Comparison of ENCODE assay signal across 17 cellular contexts in genomic region chr17:36087487-36087886, GRCh38. TPM values are rescaled to one million over a fixed set of nuclear protein-coding genes. Genes with fewer than 3 reads are reported as not detected.
DNase-seq lines count a peak whose midpoint lies in the region; ATAC-seq, FAIRE-seq and TF ChIP-seq lines count a peak whose summit lies in the region.
"Not testable (repeated sequence)": the region's sequence is repeated elsewhere in the genome, so short reads cannot be mapped to it uniquely, and the experiment has no call there.
"Had no signal": no experiment of that assay in that cellular context is flagged by ENCODE, and none has a peak within 500 bp of the region (broad histone marks: within the 10 kb centered on the region; RNA-seq: fewer than 3 reads in every experiment).

No MANE protein-coding gene starts in this region.

- TF ChIP-seq CTCF in MM.1S (IDR thresholded peaks at IDR 0.05; ENCODE audit: low read length); natural killer cell (IDR thresholded peaks at IDR 0.05): not testable (repeated sequence)

- FAIRE-seq in GM12892 (lab: Jason Lieb, UNC) = not testable (repeated sequence)

- H3F3A ChIP-seq in MM.1S (ENCODE audit: insufficient read depth, low read length) = peaks cover 61% of the 10 kb centered on the region

- not testable (repeated sequence) for H3K9me2 ChIP-seq in MM.1S (replicated peaks; ENCODE audit: insufficient read depth, low read length)

- not testable (repeated sequence) for H3K79me2 ChIP-seq in MM.1S (ENCODE audit: low read length)

- peak overlapping the region; percentile 96 to 99 for H3K27ac Mint-ChIP-seq in effector memory CD8-positive, alpha-beta T cell
- peak overlapping the region; percentile 100 for H3K27ac Mint-ChIP-seq in natural killer cell
- H3K27ac Mint-ChIP-seq in stimulated activated naive CD8-positive, alpha-beta T cell treated with anti-CD3 and anti-CD28 coated beads, Interleukin-15, Interleukin-2, amounts not matched to agents 100 ng/mL and 50 ng/mL, for 24 hours = not testable (repeated sequence)

- peak overlapping the region; percentile 50 for H3K4me3 Mint-ChIP-seq in activated T-cell treated with anti-CD3 and anti-CD28 coated beads, Interleukin-2, amount 50 U/mL, for 4 hours
- H3K4me3 Mint-ChIP-seq in effector memory CD8-positive, alpha-beta T cell = peak overlapping the region in 1 of 2 donors; percentile 65
- H3K4me3 Mint-ChIP-seq in natural killer cell = peak overlapping the region; percentile 59
- peak overlapping the region; percentile 5 for H3K4me3 Mint-ChIP-seq in stimulated activated naive CD8-positive, alpha-beta T cell treated with anti-CD3 and anti-CD28 coated beads, Interleukin-15, Interleukin-2, amounts not matched to agents 100 ng/mL and 50 ng/mL, for 24 hours

- not testable (repeated sequence) for H3K36me3 Mint-ChIP-seq in activated T-cell treated with anti-CD3 and anti-CD28 coated beads, Interleukin-2, amount 50 U/mL, for 4 hours (ENCODE audit: insufficient read depth); natural killer cell; stimulated activated naive CD8-positive, alpha-beta T cell treated with anti-CD3 and anti-CD28 coated beads, Interleukin-15, Interleukin-2, amounts not matched to agents 100 ng/mL and 50 ng/mL, for 24 hours (ENCODE audit: low read depth)
- peaks cover 18% of the 10 kb centered on the region for H3K36me3 Mint-ChIP-seq in effector memory CD8-positive, alpha-beta T cell (ENCODE audit: insufficient read depth)

- H3K4me3 ChIP-seq in MM.1S (ENCODE audit: low read length) = not testable (repeated sequence)

- not testable (repeated sequence) for DNase-seq in GM12892 (ENCODE audit: insufficient read length); MM.1S; activated T-cell treated with anti-CD3 and anti-CD28 coated beads, Interleukin-2, amount 50 U/mL, for 4 hours; effector memory CD8-positive, alpha-beta T cell; left lobe of liver (ENCODE audit: low spot score); natural killer cell

- in situ Hi-C loops in GM18951 (cut with MboI; ENCODE audit: low sequenced_read_pairs, unreplicated experiment) = not testable (repeated sequence)

- H2AFZ ChIP-seq in MM.1S (ENCODE audit: low read length) = not testable (repeated sequence)

- not testable (repeated sequence) for H3K36me3 ChIP-seq in MM.1S (replicated peaks; ENCODE audit: insufficient read depth, low read length)

- H3K4me1 Mint-ChIP-seq in activated T-cell treated with anti-CD3 and anti-CD28 coated beads, Interleukin-2, amount 50 U/mL, for 4 hours (ENCODE audit: low read depth) = peaks cover 58% of the 10 kb centered on the region
- H3K4me1 Mint-ChIP-seq in effector memory CD8-positive, alpha-beta T cell (ENCODE audit: low read depth in 2 of 2) = peaks cover 60 to 83% of the 10 kb centered on the region in 2 donors
- peaks cover 91 to 95% of the 10 kb centered on the region in 2 donors for H3K4me1 Mint-ChIP-seq in natural killer cell
- peaks cover 83% of the 10 kb centered on the region for H3K4me1 Mint-ChIP-seq in stimulated activated naive CD8-positive, alpha-beta T cell treated with anti-CD3 and anti-CD28 coated beads, Interleukin-15, Interleukin-2, amounts not matched to agents 100 ng/mL and 50 ng/mL, for 24 hours (ENCODE audit: low read depth)

- H3K4me2 ChIP-seq in MM.1S (ENCODE audit: low read depth, low read length) = not testable (repeated sequence)

- intact Hi-C loops in natural killer cell (cut with micrococcal nuclease) = loop anchor here (5.0 to 10.0 kb wide), 2 partner anchors 195 to 843 kb away; partner anchors contain the start of gene SLFN5

- peaks cover 63% of the 10 kb centered on the region for H3K4me1 ChIP-seq in MM.1S (ENCODE audit: low read length)

- H4K20me1 ChIP-seq in MM.1S (ENCODE audit: insufficient read depth, low read length) = not testable (repeated sequence)

- not testable (repeated sequence) for ATAC-seq in activated T-cell treated with anti-CD3 and anti-CD28 coated beads, Interleukin-2, amount 50 U/mL, for 4 hours; effector memory CD8-positive, alpha-beta T cell (replicated peaks); natural killer cell
- ATAC-seq in left lobe of liver = peak; percentile 69

- H3K27me3 ChIP-seq in MM.1S (replicated peaks; ENCODE audit: insufficient read depth, low read length) = not testable (repeated sequence)

- TF ChIP-seq POLR2A in GM12892 (IDR thresholded peaks at IDR 0.05; ENCODE audit: low read depth, low read length) (peak; percentile 63; the same call in 1 of the 2 replicates), GM18951 (IDR thresholded peaks at IDR 0.05; ENCODE audit: extremely low read depth, insufficient read depth, insufficient read length) (peak; percentile 34)

- H3K9me3 ChIP-seq in MM.1S (replicated peaks; ENCODE audit: insufficient read depth, low read length) = not testable (repeated sequence)

- not testable (repeated sequence) for H3K9me3 Mint-ChIP-seq in activated T-cell treated with anti-CD3 and anti-CD28 coated beads, Interleukin-2, amount 50 U/mL, for 4 hours; effector memory CD8-positive, alpha-beta T cell; natural killer cell; stimulated activated naive CD8-positive, alpha-beta T cell treated with anti-CD3 and anti-CD28 coated beads, Interleukin-15, Interleukin-2, amounts not matched to agents 100 ng/mL and 50 ng/mL, for 24 hours

- not testable (repeated sequence) for H3K27me3 Mint-ChIP-seq in activated T-cell treated with anti-CD3 and anti-CD28 coated beads, Interleukin-2, amount 50 U/mL, for 4 hours (ENCODE audit: low read depth); effector memory CD8-positive, alpha-beta T cell; natural killer cell (ENCODE audit: low read depth in 2 of 2); stimulated activated naive CD8-positive, alpha-beta T cell treated with anti-CD3 and anti-CD28 coated beads, Interleukin-15, Interleukin-2, amounts not matched to agents 100 ng/mL and 50 ng/mL, for 24 hours

- H3K27ac ChIP-seq in MM.1S (ENCODE audit: low read length) = peak overlapping the region; percentile 99; the same call in 1 of the 2 replicates

- not testable (repeated sequence) for H3K9ac ChIP-seq in MM.1S (ENCODE audit: low read length)

RNA-seq across cellular contexts. Expression of gene CCL3, which starts 2.5 kb away (rescaled TPM):
- 413 TPM for polyA plus RNA-seq in GM12892 (2012; ENCODE audit: missing spikeins)
- 1,000 to 10,000 TPM in 2 of 3 donors, 100 to 1,000 TPM in 1; 341 to 1,810 (median 1,594) TPM for total RNA-seq in activated T-cell treated with anti-CD3 and anti-CD28 coated beads, Interleukin-2, amount 50 U/mL, for 4 hours
- total RNA-seq in left lobe of liver = 2.0 TPM
- 100 to 1,000 TPM; 381 to 547 (median 450) TPM for total RNA-seq in natural killer cell
- total RNA-seq: A172; A673; Caco-2; CD4-positive, CD25-positive, alpha-beta regulatory T cell; GM23338; H4; H9 had no signal
- polyA plus RNA-seq: BJ, GM23338 had no signal

RNA-seq across cellular contexts. Expression of gene CCL4, which starts 16.1 kb away (rescaled TPM):
- 118 TPM for polyA plus RNA-seq in GM12892 (2012; ENCODE audit: missing spikeins)
- total RNA-seq in activated T-cell treated with anti-CD3 and anti-CD28 coated beads, Interleukin-2, amount 50 U/mL, for 4 hours = 1,000 to 10,000 TPM in 2 of 3 donors, 100 to 1,000 TPM in 1; 361 to 2,286 (median 1,809) TPM
- total RNA-seq in left lobe of liver (1.2 TPM), natural killer cell (100 to 1,000 TPM; 360 to 532 (median 476) TPM)
- total RNA-seq: A172, A673, Caco-2, GM23338, H4, H9 had no signal
- polyA plus RNA-seq: BJ, GM23338 had no signal

RNA-seq across cellular contexts. Expression of gene CCL18, which starts 23.4 kb away (rescaled TPM):
- polyA plus RNA-seq in GM12892 (2012; ENCODE audit: missing spikeins) = not detected
- total RNA-seq in activated T-cell treated with anti-CD3 and anti-CD28 coated beads, Interleukin-2, amount 50 U/mL, for 4 hours = not detected
- total RNA-seq in left lobe of liver = 0.33 TPM
- under 1 TPM in 2 of 3 donors, not detected in 1; 0.54 to 0.55 TPM for total RNA-seq in natural killer cell
- total RNA-seq: A172; A673; Caco-2; CD4-positive, CD25-positive, alpha-beta regulatory T cell; CD8-positive, alpha-beta T cell; GM23338; H4; H9 had no signal
- polyA plus RNA-seq: BJ; CD4-positive, CD25-positive, alpha-beta regulatory T cell; GM23338 had no signal

Comparison
In these comparisons a context has a peak if more than half of its experiments do, and no peak if none do; other contexts are left out.
1. RNA of gene CCL3, which starts 2.5 kb away (total RNA-seq): 341 to 1,810 TPM in activated T-cell treated with anti-CD3 and anti-CD28 coated beads, Interleukin-2, amount 50 U/mL, for 4 hours and 381 to 547 TPM in natural killer cell; 2.0 TPM in left lobe of liver (single experiment); every median in the first group is over 100 times any median in the second.
2. RNA of gene CCL4, which starts 16.1 kb away (total RNA-seq): 361 to 2,286 TPM in activated T-cell treated with anti-CD3 and anti-CD28 coated beads, Interleukin-2, amount 50 U/mL, for 4 hours and 360 to 532 TPM in natural killer cell; 1.2 TPM in left lobe of liver (single experiment); every median in the first group is over 100 times any median in the second.